1 cellular context compared by ENCODE assay signal in genomic region chr19:6705931-6706632, GRCh38.
TF ChIP-seq lines count a peak whose summit lies in the region.

No MANE protein-coding gene starts in this region.

TF ChIP-seq in K562, 482 proteins besides CTCF, POLR2A, EP300 and RAD21:
- TF ChIP-seq TAF7 (tag; IDR thresholded peaks at IDR 0.05) (no peak), ZNF263 (CRISPR knock-in tag; IDR thresholded peaks at IDR 0.05; ENCODE audit: borderline replicate concordance) (peak; percentile 75; the same call in 1 of the 2 replicates), ZNF444 (CRISPR knock-in tag; IDR thresholded peaks at IDR 0.05) (no peak), U2AF2 (optimal IDR thresholded peaks at IDR 0.05; ENCODE audit: low read depth, low read length) (no peak), CBFB (CRISPR knock-in tag; IDR thresholded peaks at IDR 0.05) (no peak)
- TF ChIP-seq, protein P1, sequence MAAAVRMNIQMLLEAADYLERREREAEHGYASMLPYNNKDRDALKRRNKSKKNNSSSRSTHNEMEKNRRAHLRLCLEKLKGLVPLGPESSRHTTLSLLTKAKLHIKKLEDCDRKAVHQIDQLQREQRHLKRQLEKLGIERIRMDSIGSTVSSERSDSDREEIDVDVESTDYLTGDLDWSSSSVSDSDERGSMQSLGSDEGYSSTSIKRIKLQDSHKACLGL (CRISPR knock-in tag; IDR thresholded peaks at IDR 0.05; ENCODE audit: borderline replicate concordance, poor library complexity, severe bottlenecking), result no peak
